Comparison of ENCODE assay signal across 8 cellular contexts in the genomic region with DNA sequence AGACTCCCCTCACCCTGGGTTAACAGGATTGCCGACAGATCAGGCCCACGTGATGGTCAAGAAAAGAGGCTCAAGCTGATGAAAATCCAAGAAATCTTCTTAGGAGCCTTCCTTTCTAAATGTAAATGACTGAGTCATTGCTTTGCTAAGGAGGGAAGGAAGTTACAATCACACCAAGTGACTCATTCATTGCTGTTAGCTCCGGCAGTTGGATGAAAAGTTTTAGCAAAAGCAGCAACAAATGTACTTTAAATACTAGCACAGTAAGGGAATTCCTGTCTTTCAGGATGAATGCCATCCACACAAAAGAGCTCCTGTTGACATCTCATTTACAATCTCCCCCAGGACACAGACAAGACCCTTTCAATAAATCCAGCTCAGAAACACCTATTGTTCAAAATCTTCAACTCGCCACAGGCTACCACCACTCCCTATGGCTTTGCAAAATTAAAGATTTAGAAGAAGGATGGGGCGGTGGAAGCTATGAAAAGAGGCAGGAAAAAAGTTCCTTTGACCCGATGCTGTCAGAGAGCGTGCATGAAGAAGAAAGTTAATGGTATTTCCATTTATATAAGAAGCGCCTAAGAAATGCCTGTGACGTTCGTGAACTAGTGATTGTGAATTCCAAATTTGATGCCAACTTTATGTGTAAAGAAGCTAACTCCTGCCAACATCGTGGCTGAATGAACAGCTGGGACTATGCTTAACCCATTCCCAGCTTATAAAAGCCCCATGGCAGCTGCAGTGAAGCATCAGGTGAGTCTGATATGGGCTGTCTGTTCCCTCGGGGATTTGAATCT.
A peak's percentile ranks its signal among the peaks of the same experiment; 100 is the strongest.
DNase-seq lines count a peak whose midpoint lies in the region; ATAC-seq and TF ChIP-seq lines count a peak whose summit lies in the region.

No MANE protein-coding gene starts in this region.

- H3K9me3 ChIP-seq in ES-I3 (ENCODE audit: control insufficient read depth, insufficient read depth, low read length) (no peaks in the 10 kb centered on the region), mononuclear cell (ENCODE audit: low read depth, low read length) (no peaks in the 10 kb centered on the region), vagina (no peaks in the 10 kb centered on the region)

- intact Hi-C loops in vagina (cut with DNase I): loop anchor here (1.0 to 2.0 kb wide), 2 partner anchors 21 to 155 kb away; no protein-coding TSS in a partner anchor

- DNase-seq in LoVo (ENCODE audit: low spot score) (peak; percentile 95), SW480 (ENCODE audit: low spot score) (peak; percentile 98), erythroblast (lab: John Stamatoyannopoulos, UW) (peak; percentile 90 to 96), vagina (ENCODE audit: extremely low spot score in 2 of 2) (no peak)

- peak; percentile 76 for TF ChIP-seq POLR2A in erythroblast (IDR thresholded peaks at IDR 0.05; ENCODE audit: low read length)
- no peak for TF ChIP-seq POLR2A in vagina (IDR thresholded peaks at IDR 0.05)

- H3K27ac ChIP-seq in vagina: peak overlapping the region; percentile 88

- no peak for TF ChIP-seq CTCF in vagina (IDR thresholded peaks at IDR 0.05)

- H3K27me3 Mint-ChIP-seq in stimulated activated memory B cell treated with anti-CD40 and anti-IgM and Interleukin-4, amounts not matched to agents 10 μg/mL and 1 μg/mL and 100 μg/mL, for 72 hours: no peaks in the 10 kb centered on the region

- H3K36me3 Mint-ChIP-seq in stimulated activated memory B cell treated with anti-CD40 and anti-IgM and Interleukin-4, amounts not matched to agents 10 μg/mL and 1 μg/mL and 100 μg/mL, for 72 hours: no peaks in the 10 kb centered on the region

- H3K4me1 ChIP-seq in ES-I3 (ENCODE audit: insufficient read depth, low read length) (peaks cover 24% of the 10 kb centered on the region), mononuclear cell (ENCODE audit: insufficient read depth, low read length) (peaks cover 52% of the 10 kb centered on the region), vagina (peaks cover 42% of the 10 kb centered on the region)

- H3K4me1 Mint-ChIP-seq in stimulated activated memory B cell treated with anti-CD40 and anti-IgM and Interleukin-4, amounts not matched to agents 10 μg/mL and 1 μg/mL and 100 μg/mL, for 72 hours: no peaks in the 10 kb centered on the region

- no peak for ATAC-seq in HG03135 (IDR thresholded peaks at IDR 0.05; ENCODE audit: unreplicated experiment)
- ATAC-seq in stimulated activated memory B cell treated with anti-CD40 and anti-IgM and Interleukin-4, amounts not matched to agents 10 μg/mL and 1 μg/mL and 100 μg/mL, for 72 hours: no peak

- peak overlapping the region; percentile 93 for H3K9ac ChIP-seq in ES-I3 (ENCODE audit: low read depth, low read length)

- H3K36me3 ChIP-seq in ES-I3 (ENCODE audit: insufficient read depth, low read length): peaks cover 28% of the 10 kb centered on the region
- H3K36me3 ChIP-seq in vagina: no peaks in the 10 kb centered on the region

- H3K27ac Mint-ChIP-seq in stimulated activated memory B cell treated with anti-CD40 and anti-IgM and Interleukin-4, amounts not matched to agents 10 μg/mL and 1 μg/mL and 100 μg/mL, for 72 hours: no peak overlapping the region

- H3K9me3 Mint-ChIP-seq in stimulated activated memory B cell treated with anti-CD40 and anti-IgM and Interleukin-4, amounts not matched to agents 10 μg/mL and 1 μg/mL and 100 μg/mL, for 72 hours: no peaks in the 10 kb centered on the region

- no peaks in the 10 kb centered on the region for H3K27me3 ChIP-seq in mononuclear cell (ENCODE audit: insufficient read depth, low read length)
- no peaks in the 10 kb centered on the region for H3K27me3 ChIP-seq in vagina

- H3K4me3 ChIP-seq in mononuclear cell (ENCODE audit: low read length) (peak overlapping the region; percentile 34), vagina (peak overlapping the region; percentile 41 to 43)

- no peak overlapping the region for H3K4me3 Mint-ChIP-seq in stimulated activated memory B cell treated with anti-CD40 and anti-IgM and Interleukin-4, amounts not matched to agents 10 μg/mL and 1 μg/mL and 100 μg/mL, for 72 hours

Comparison
In these comparisons a context has a peak if more than half of its experiments do, and no peak if none do; other contexts are left out.
1. DNase-seq: peak in LoVo (single experiment), SW480 (single experiment) and erythroblast (2 of 2); none in vagina (0 of 2).